Comparison of ENCODE assay signal across 8 cellular contexts in the genomic region with DNA sequence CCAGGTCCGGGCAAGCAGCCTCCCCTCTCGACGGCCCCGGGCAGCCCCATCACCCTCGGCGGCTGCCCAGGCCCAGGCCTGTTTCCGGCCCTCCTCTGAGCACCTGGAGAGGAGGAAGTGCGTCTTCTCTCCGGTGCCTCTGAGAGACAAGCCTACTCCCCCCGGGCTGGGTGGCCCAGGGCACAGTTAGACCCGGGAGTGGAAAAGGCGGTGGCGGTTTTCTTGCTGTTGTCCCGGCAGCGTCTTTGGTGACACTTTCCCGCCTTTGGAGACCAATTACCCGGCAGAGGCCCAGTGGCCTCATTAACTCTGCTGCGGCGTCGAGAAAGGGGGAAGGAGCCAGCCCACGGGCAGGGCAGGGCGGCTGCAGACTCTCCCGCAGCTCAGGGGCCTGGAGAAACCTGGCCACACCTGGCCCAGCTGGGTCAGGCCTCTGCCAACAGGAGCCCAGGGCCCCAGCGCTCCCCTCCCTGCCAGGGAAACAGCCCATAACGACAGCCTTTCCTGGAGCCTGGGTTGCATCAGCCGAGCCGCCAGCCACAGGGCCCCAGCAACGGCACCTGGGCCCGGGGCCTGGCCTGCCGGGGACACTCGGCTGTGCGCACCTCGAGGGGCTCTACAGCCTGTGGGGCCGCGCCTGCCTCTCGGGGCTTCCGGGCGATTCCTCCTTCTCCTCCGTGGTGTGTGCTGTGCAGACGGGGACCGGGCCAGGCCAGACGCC. TPM values are rescaled to one million over a fixed set of nuclear protein-coding genes. Genes with fewer than 3 reads are reported as not detected.
DNase-seq lines count a peak whose midpoint lies in the region; ATAC-seq, FAIRE-seq and TF ChIP-seq lines count a peak whose summit lies in the region.

No MANE protein-coding gene starts in this region.

- no peaks in the 10 kb centered on the region for H3K27me3 ChIP-seq in body of pancreas

- H3K4me1 Mint-ChIP-seq in mesothelial cell of epicardium, result peaks cover 5% of the 10 kb centered on the region

- TF ChIP-seq CTCF in mesothelial cell of epicardium (IDR thresholded peaks at IDR 0.05; ENCODE audit: unreplicated experiment) (no peak), body of pancreas (IDR thresholded peaks at IDR 0.05) (no peak)

- no peak overlapping the region for H3K4me3 Mint-ChIP-seq in mesothelial cell of epicardium

- no peaks in the 10 kb centered on the region for H3K9me3 ChIP-seq in body of pancreas

- peak overlapping the region; percentile 30 for H3K27ac Mint-ChIP-seq in mesothelial cell of epicardium

- intact Hi-C loops in body of pancreas (cut with DNase I), result no loop called here

- H3K36me3 Mint-ChIP-seq in mesothelial cell of epicardium, result no peaks in the 10 kb centered on the region

- DNase-seq in GM18507 (ENCODE audit: extremely low spot score, insufficient read length, low read depth) (no peak), NCI-H2196 (lab: John Stamatoyannopoulos, UW; ENCODE audit: unreplicated experiment) (peak; percentile 89), activated T-cell treated with anti-CD3 and anti-CD28 coated beads for 24 hours (ENCODE audit: low read depth) (peak; percentile 36), mesothelial cell of epicardium (ENCODE audit: low spot score in 2 of 2, unreplicated experiment in 2 of 2) (no peak), NCI-H82 treated with DMSO at 0.1 percent for 48 hours (lab: John Stamatoyannopoulos, UW; ENCODE audit: unreplicated experiment) (no peak), body of pancreas (no peak), A172 (ENCODE audit: low spot score) (no peak)

- H3K36me3 ChIP-seq in body of pancreas (replicated peaks in 1 of 2; ENCODE audit: insufficient read depth in 1 of 2, low read depth in 2 of 2), result no peaks in the 10 kb centered on the region

- H3K27ac ChIP-seq in body of pancreas, result peak overlapping the region in 2 of 4 donors; percentile 40 to 70

- no peaks in the 10 kb centered on the region for H3K9me3 Mint-ChIP-seq in mesothelial cell of epicardium

- H3K4me1 ChIP-seq in body of pancreas, result no peaks in the 10 kb centered on the region

- peak; percentile 38 for FAIRE-seq in GM18507 (lab: Jason Lieb, UNC)

- no peak overlapping the region for H3K4me3 ChIP-seq in body of pancreas

- no peak for ATAC-seq in body of pancreas
- no peak for ATAC-seq in GM21447 (IDR thresholded peaks at IDR 0.05; ENCODE audit: unreplicated experiment)

- H3K27me3 Mint-ChIP-seq in mesothelial cell of epicardium (ENCODE audit: low read depth), result no peaks in the 10 kb centered on the region

- TF ChIP-seq POLR2A in body of pancreas (IDR thresholded peaks at IDR 0.05), result no peak

- WGBS in body of pancreas, 2 donors, result 54 to 87% methylated on average over 6 to 41 of the region's 42 CpGs

RNA-seq across cellular contexts. Expression of gene C1orf159, which starts 28.4 kb away (rescaled TPM):
- total RNA-seq in mesothelial cell of epicardium, result 28.4 to 32.8 TPM (median 31.8 TPM) in 3 replicates
- 10 to 100 TPM in 1 of 2 donors, 1 to 10 TPM in 1; 8.8 to 13.2 TPM for total RNA-seq in body of pancreas
- 8.2 and 10.0 TPM in 2 replicates for total RNA-seq in A172 (2014; rRNA removed; shearing (Covaris generic))

RNA-seq across cellular contexts. Expression of gene TTLL10, which starts 29.4 kb away (rescaled TPM):
- total RNA-seq in mesothelial cell of epicardium (0.32 to 0.47 TPM in 2 of 3 replicates, not detected in the other), body of pancreas (under 1 TPM; 0.66 to 0.78 TPM)
- not detected in 2 replicates for total RNA-seq in A172 (2014; rRNA removed; shearing (Covaris generic))

Comparison
In these comparisons a context has a peak if more than half of its experiments do, and no peak if none do; other contexts are left out.
1. DNase-seq: peak in NCI-H2196 (single experiment) and activated T-cell treated with anti-CD3 and anti-CD28 coated beads for 24 hours (single experiment); none in GM18507 (single experiment), mesothelial cell of epicardium (0 of 2), NCI-H82 treated with DMSO at 0.1 percent for 48 hours (single experiment), body of pancreas (0 of 4) and A172 (single experiment).